Comparison of ENCODE assay signal across 20 cellular contexts in the genomic region with DNA sequence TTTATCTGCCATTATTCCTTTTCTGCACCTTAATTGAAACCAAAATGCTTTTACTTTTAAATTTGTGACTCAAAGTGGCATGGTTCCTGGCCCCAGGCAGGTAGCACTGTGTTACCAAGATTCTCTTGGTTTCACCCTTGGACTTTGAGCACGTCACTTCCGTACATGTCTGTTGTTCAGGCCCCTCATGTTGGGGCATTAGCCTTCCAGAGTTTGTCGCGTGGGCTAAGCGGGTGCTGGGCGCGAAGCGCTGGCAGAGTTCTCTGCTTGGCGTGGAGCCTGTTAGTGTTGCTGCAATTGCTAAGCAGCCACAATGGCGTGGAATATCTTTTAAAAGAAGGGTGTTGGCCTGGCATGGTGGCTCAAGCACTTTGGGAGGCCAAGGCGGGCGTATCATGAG. TPM values are rescaled to one million over a fixed set of nuclear protein-coding genes. Genes with fewer than 3 reads are reported as not detected.
DNase-seq lines count a peak whose midpoint lies in the region; ATAC-seq, FAIRE-seq and TF ChIP-seq lines count a peak whose summit lies in the region.
"Had no signal": no experiment of that assay in that cellular context is flagged by ENCODE, and none has a peak within 500 bp of the region (broad histone marks: within the 10 kb centered on the region; RNA-seq: fewer than 3 reads in every experiment).

No MANE protein-coding gene starts in this region.

- no peaks in the 10 kb centered on the region for H3K79me2 ChIP-seq in hepatocyte

- FAIRE-seq in kidney (lab: Jason Lieb, UNC) = no peak
- FAIRE-seq: A204.1, GM12891, GM18507, H1, RCC 7860 had no signal

- intact Hi-C loops in Right ventricle myocardium inferior (cut with DNase I) = no loop called here
- intact Hi-C loops in left ventricle myocardium inferior (cut with micrococcal nuclease) = no loop called here
- intact Hi-C loops in kidney (cut with DNase I) = no loop called here
- intact Hi-C loops in posterior vena cava (cut with DNase I) = no loop called here

- H3K27ac ChIP-seq in left ventricle myocardium inferior (replicated peaks) = no peak overlapping the region
- peak overlapping the region; percentile 57 to 59 for H3K27ac ChIP-seq in kidney (ENCODE audit: low read depth in 2 of 2, low read length in 2 of 2)
- H3K27ac ChIP-seq in hepatocyte = no peak overlapping the region

- H3K4me2 ChIP-seq in hepatocyte = no peak overlapping the region

- no peak for ATAC-seq in Right ventricle myocardium inferior
- ATAC-seq in GM18858 (IDR thresholded peaks at IDR 0.05; ENCODE audit: unreplicated experiment) = no peak
- ATAC-seq: CD8-positive, alpha-beta T cell had no signal

- no peak overlapping the region for H3K9ac ChIP-seq in kidney (ENCODE audit: low read length in 2 of 2)

- no peaks in the 10 kb centered on the region for H3K9me2 ChIP-seq in hepatocyte (replicated peaks; ENCODE audit: insufficient read depth)

- H3K4me1 ChIP-seq in left ventricle myocardium inferior = no peaks in the 10 kb centered on the region
- peaks cover 6 to 13% of the 10 kb centered on the region in 2 donors for H3K4me1 ChIP-seq in kidney (ENCODE audit: control insufficient read depth in 1 of 2, insufficient read depth in 1 of 2, low read depth in 1 of 2, low read length in 2 of 2)
- peaks cover 2% of the 10 kb centered on the region for H3K4me1 ChIP-seq in hepatocyte (ENCODE audit: insufficient read depth)

- H4K20me1 ChIP-seq in hepatocyte (ENCODE audit: insufficient read depth, poor library complexity, severe bottlenecking) = no peaks in the 10 kb centered on the region

- H3K9me3 ChIP-seq in left ventricle myocardium inferior (replicated peaks) (no peaks in the 10 kb centered on the region), kidney (ENCODE audit: control insufficient read depth in 1 of 2, low read length in 2 of 2) (no peaks in the 10 kb centered on the region), hepatocyte (ENCODE audit: low read depth) (no peaks in the 10 kb centered on the region)

- H3K36me3 ChIP-seq in left ventricle myocardium inferior (peaks cover 70% of the 10 kb centered on the region), kidney (ENCODE audit: control insufficient read depth in 1 of 2, insufficient read depth in 2 of 2, low read length in 2 of 2) (peaks cover 21 to 41% of the 10 kb centered on the region in 2 donors), hepatocyte (replicated peaks; ENCODE audit: insufficient read depth, low read depth) (peaks cover 3% of the 10 kb centered on the region)

- H2AFZ ChIP-seq in hepatocyte = no peak overlapping the region

- H3K27me3 ChIP-seq in left ventricle myocardium inferior (ENCODE audit: low read depth) = no peaks in the 10 kb centered on the region
- H3K27me3 ChIP-seq in hepatocyte = no peaks in the 10 kb centered on the region

- 97% methylated on average over 12 of the region's 12 CpGs for WGBS in hepatocyte (ENCODE audit: low lambda C conversion rate, missing lambda C conversion rate)

- DNase-seq in Right ventricle myocardium inferior (ENCODE audit: missing footprints) (peak; percentile 27), left ventricle myocardium inferior (no peak), kidney (peak; percentile 43), posterior vena cava (ENCODE audit: low spot score) (peak; percentile 28), hepatocyte (ENCODE audit: low spot score) (no peak)
- DNase-seq in activated CD8-positive, alpha-beta memory T cell treated with anti-CD3 and anti-CD28 coated beads for 24 hours = no peak
- DNase-seq: CD8-positive, alpha-beta T cell; DMS53; KBM-7; NCI-H1105; NCI-H2081; NCI-H446 treated with DMSO at 0.1 percent for 48 hours; NCI-H69; SIG-M5 had no signal

- H3K4me3 ChIP-seq in left ventricle myocardium inferior (no peak overlapping the region), kidney (ENCODE audit: low read length in 2 of 2) (no peak overlapping the region), hepatocyte (no peak overlapping the region)

- TF ChIP-seq CTCF in left ventricle myocardium inferior (IDR thresholded peaks at IDR 0.05; ENCODE audit: borderline replicate concordance) (no peak), kidney (IDR thresholded peaks at IDR 0.05; ENCODE audit: borderline replicate concordance, extremely low read depth, insufficient read depth) (no peak), hepatocyte (IDR thresholded peaks at IDR 0.05; ENCODE audit: poor library complexity) (no peak)

RNA-seq across cellular contexts. Expression of a gene that starts 14.0 kb away (rescaled TPM):
- total RNA-seq in Right ventricle myocardium inferior (33.3 TPM), left ventricle myocardium inferior (33.7 TPM), kidney (30.5 TPM), posterior vena cava (10 to 100 TPM; 16.8 to 19.7 TPM), hepatocyte (15.4 and 18.5 TPM in 2 replicates)
- polyA plus RNA-seq in kidney (ENCODE audit: insufficient read depth, low read depth, low replicate concordance) (14.2 TPM), hepatocyte (18.2 and 20.1 TPM in 2 replicates)

RNA-seq across cellular contexts. Expression of a gene that starts 38.7 kb away (rescaled TPM):
- total RNA-seq in Right ventricle myocardium inferior (61.5 TPM), left ventricle myocardium inferior (58.2 TPM), kidney (27.4 TPM), posterior vena cava (10 to 100 TPM; 22.2 to 22.6 TPM), hepatocyte (28.3 and 35.5 TPM in 2 replicates)
- polyA plus RNA-seq in kidney (ENCODE audit: insufficient read depth, low read depth, low replicate concordance) (84.9 TPM), hepatocyte (53.9 and 56.5 TPM in 2 replicates)

Comparison
In these comparisons a context has a peak if more than half of its experiments do, and no peak if none do; other contexts are left out.
1. DNase-seq: peak in Right ventricle myocardium inferior (single experiment), kidney (single experiment) and posterior vena cava (single experiment); none in left ventricle myocardium inferior (single experiment), activated CD8-positive, alpha-beta memory T cell treated with anti-CD3 and anti-CD28 coated beads for 24 hours (single experiment) and hepatocyte (single experiment).
2. H3K27ac ChIP-seq: peak in kidney (2 of 2); none in left ventricle myocardium inferior (single experiment) and hepatocyte (single experiment).